In genomic region chr17:4939804-4940624, GRCh38 we compare ENCODE assay signal across 8 cellular contexts.
DNase-seq lines count a peak whose midpoint lies in the region; ATAC-seq lines count a peak whose summit lies in the region.

RNF167 (plus strand) TSS chr17:4940268; CDS start chr17:4940910, 642 bp downstream.
SLC25A11 (minus strand) TSS chr17:4940046; CDS start chr17:4939910, 136 bp downstream.

- ATAC-seq in GM19372 (IDR thresholded peaks at IDR 0.05; ENCODE audit: low read depth, unreplicated experiment) (peak; percentile 85), HG03558 (IDR thresholded peaks at IDR 0.05; ENCODE audit: extremely low read depth, unreplicated experiment) (peak; percentile 44)

- DNase-seq in C1 segment of cervical spinal cord (lab: John Stamatoyannopoulos, UW) = peak; percentile 73 to 99 (median 96)
- peak; percentile 99 for DNase-seq in NCI-H748 treated with DMSO at 0.1 percent for 48 hours (lab: John Stamatoyannopoulos, UW)
- DNase-seq in activated CD4-positive, alpha-beta T cell treated with anti-CD3 and anti-CD28 coated beads, Interleukin-2, amount 50 U/mL, for 24 hours (ENCODE audit: low read depth in 1 of 2, low spot score in 1 of 2) = peak; percentile 80 to 96
- peak; percentile 100 for DNase-seq in dedifferentiated amniotic fluid mesenchymal stem cell (ENCODE audit: extremely low spot score)
- DNase-seq in left kidney (ENCODE audit: low read depth, low spot score) = peak; percentile 100
- DNase-seq in stimulated activated CD4-positive, alpha-beta T cell treated with anti-CD3 and anti-CD28 coated beads, Interleukin-2, amount 100 ng/mL, for 24 hours = peak; percentile 92 to 95

Comparison
In these comparisons a context has a peak if more than half of its experiments do, and no peak if none do; other contexts are left out.
1. Peak in every context shown above with its lines: DNase-seq and ATAC-seq.